ENCODE assay signal across 8 cellular contexts in the genomic region with DNA sequence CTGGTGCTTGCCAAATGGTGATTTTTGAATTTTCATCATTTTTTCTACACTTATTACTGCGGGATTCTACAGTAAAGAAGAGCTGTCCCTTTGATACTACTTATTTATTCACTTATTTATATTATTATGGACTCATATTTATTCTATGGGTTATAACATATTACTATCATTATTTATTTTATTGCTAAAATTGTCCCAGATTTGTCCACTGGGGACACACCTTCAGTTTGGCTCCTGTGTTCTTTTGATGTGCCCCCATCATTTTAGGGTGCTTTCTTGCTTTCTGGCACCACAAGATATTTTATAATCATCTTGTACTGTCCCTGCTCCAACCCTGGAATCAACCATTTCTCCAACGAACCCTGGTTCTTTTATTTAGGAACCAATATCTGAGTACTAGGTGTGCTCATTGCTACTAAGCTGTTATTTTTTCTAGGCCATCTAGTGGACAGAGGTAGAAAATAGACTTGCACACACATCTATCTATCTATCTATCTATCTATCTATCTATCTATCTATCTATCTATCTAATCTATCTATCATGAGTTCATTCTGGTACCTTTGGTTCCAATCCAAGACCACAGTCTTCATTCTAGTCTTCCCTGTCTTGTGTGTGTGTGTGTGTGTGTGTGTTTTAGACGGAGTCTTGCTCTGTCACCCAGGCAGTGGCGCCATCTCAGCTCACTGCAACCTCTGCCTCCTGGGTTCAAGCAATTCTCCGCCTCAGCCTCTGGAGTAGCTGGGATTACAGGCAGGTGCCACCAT. TPM values are rescaled to one million over a fixed set of nuclear protein-coding genes. Genes with fewer than 3 reads are reported as not detected.
A peak's percentile ranks its signal among the peaks of the same experiment; 100 is the strongest.
DNase-seq lines count a peak whose midpoint lies in the region; FAIRE-seq and TF ChIP-seq lines count a peak whose summit lies in the region.

No MANE protein-coding gene starts in this region.

- H3K79me2 ChIP-seq in parathyroid adenoma, result no peaks in the 10 kb centered on the region

- H3K9me3 Mint-ChIP-seq in chondrocyte (ENCODE audit: low read depth), result no peaks in the 10 kb centered on the region
- H3K9me3 Mint-ChIP-seq in activated naive CD4-positive, alpha-beta T cell treated with anti-CD3 and anti-CD28 coated beads, Interleukin-2, amount 10 ng/mL, durations not matched to agents 7 days and 5 days, result no peaks in the 10 kb centered on the region

- no peaks in the 10 kb centered on the region for H3K27me3 ChIP-seq in parathyroid adenoma (ENCODE audit: control insufficient read depth, insufficient read depth, low read length)

- CTCF ChIA-PET in activated naive CD4-positive, alpha-beta T cell treated with anti-CD3 and anti-CD28 coated beads, Interleukin-2, amount 10 ng/mL, durations not matched to agents 7 days and 5 days (lab: Charles Lee), result interaction anchor here (1.2 to 3.4 kb wide), 3 partner anchors 48 to 183 kb away, joined by 4 to 26 read pairs (median 7); partner anchors contain the start of gene XYLB

- no peak overlapping the region for H3K4me2 ChIP-seq in parathyroid adenoma (ENCODE audit: low read length)

- H3K4me1 ChIP-seq in parathyroid adenoma, result no peaks in the 10 kb centered on the region

- H3K27me3 Mint-ChIP-seq in chondrocyte (ENCODE audit: low read depth), result no peaks in the 10 kb centered on the region
- peaks cover 22% of the 10 kb centered on the region for H3K27me3 Mint-ChIP-seq in activated naive CD4-positive, alpha-beta T cell treated with anti-CD3 and anti-CD28 coated beads, Interleukin-2, amount 10 ng/mL, durations not matched to agents 7 days and 5 days

- no peak overlapping the region for H3K27ac Mint-ChIP-seq in chondrocyte (ENCODE audit: unreplicated experiment)
- no peak overlapping the region for H3K27ac Mint-ChIP-seq in activated naive CD4-positive, alpha-beta T cell treated with anti-CD3 and anti-CD28 coated beads, Interleukin-2, amount 10 ng/mL, durations not matched to agents 7 days and 5 days

- no peak overlapping the region for H2AFZ ChIP-seq in parathyroid adenoma

- no peak overlapping the region for H3K4me3 ChIP-seq in LNCaP clone FGC (ENCODE audit: low read depth, low read length)
- H3K4me3 ChIP-seq in parathyroid adenoma (ENCODE audit: low read depth, low read length), result no peak overlapping the region

- no peak overlapping the region for H3K9ac ChIP-seq in parathyroid adenoma

- H3K4me3 Mint-ChIP-seq in chondrocyte (ENCODE audit: unreplicated experiment), result no peak overlapping the region
- no peak overlapping the region for H3K4me3 Mint-ChIP-seq in activated naive CD4-positive, alpha-beta T cell treated with anti-CD3 and anti-CD28 coated beads, Interleukin-2, amount 10 ng/mL, durations not matched to agents 7 days and 5 days

- no peaks in the 10 kb centered on the region for H3K9me3 ChIP-seq in parathyroid adenoma (ENCODE audit: control insufficient read depth, low read length)

- FAIRE-seq in H54 (lab: Jason Lieb, UNC), result no peak

- no peaks in the 10 kb centered on the region for H3K4me1 Mint-ChIP-seq in chondrocyte (ENCODE audit: low read depth)
- H3K4me1 Mint-ChIP-seq in activated naive CD4-positive, alpha-beta T cell treated with anti-CD3 and anti-CD28 coated beads, Interleukin-2, amount 10 ng/mL, durations not matched to agents 7 days and 5 days, result no peaks in the 10 kb centered on the region

- TF ChIP-seq CTCF in LNCaP clone FGC (IDR thresholded peaks at IDR 0.05; ENCODE audit: control insufficient read depth, extremely low read depth, insufficient read depth), result peak; percentile 42
- peak; percentile 79 for TF ChIP-seq CTCF in chondrocyte (IDR thresholded peaks at IDR 0.05)
- TF ChIP-seq CTCF in parathyroid adenoma (IDR thresholded peaks at IDR 0.05), result peak; percentile 18

- DNase-seq in GM04504 (ENCODE audit: low read depth) (peak; percentile 6), LNCaP clone FGC (ENCODE audit: low read depth) (no peak), chondrocyte (ENCODE audit: low spot score) (no peak), H54 (ENCODE audit: insufficient read length, low spot score) (no peak)
- no peak for DNase-seq in activated CD4-positive, alpha-beta T cell treated with anti-CD3 and anti-CD28 coated beads for 1 hour
- no peak for DNase-seq in activated CD4-positive, CD25-positive, alpha-beta regulatory T cell treated with anti-CD3 and anti-CD28 coated beads, Interleukin-2, amount 50 U/mL, for 72 hours
- no peak for DNase-seq in activated naive CD4-positive, alpha-beta T cell treated with anti-CD3 and anti-CD28 coated beads, Interleukin-2, amount 10 ng/mL, durations not matched to agents 7 days and 5 days

- no peak for TF ChIP-seq POLR2A in H54 (IDR thresholded peaks at IDR 0.05; ENCODE audit: low read depth, low read length)

- no peaks in the 10 kb centered on the region for H3K36me3 ChIP-seq in parathyroid adenoma (ENCODE audit: control insufficient read depth, insufficient read depth, low read length)

- H3K27ac ChIP-seq in parathyroid adenoma, result no peak overlapping the region

- H3K36me3 Mint-ChIP-seq in chondrocyte (ENCODE audit: low read depth), result no peaks in the 10 kb centered on the region
- H3K36me3 Mint-ChIP-seq in activated naive CD4-positive, alpha-beta T cell treated with anti-CD3 and anti-CD28 coated beads, Interleukin-2, amount 10 ng/mL, durations not matched to agents 7 days and 5 days, result no peaks in the 10 kb centered on the region

RNA-seq across cellular contexts. Expression of gene SLC22A14, which starts 16.0 kb away (rescaled TPM):
- total RNA-seq in chondrocyte, result 0.62 to 1.2 TPM (median 0.75 TPM) in 3 replicates

RNA-seq across cellular contexts. Expression of gene SLC22A13, which starts 32.5 kb away (rescaled TPM):
- 0.62 to 2.9 TPM (median 0.97 TPM) in 3 replicates for total RNA-seq in chondrocyte

RNA-seq across cellular contexts. Expression of gene XYLB, which starts 48.5 kb away (rescaled TPM):
- 3.9 to 6.8 TPM (median 4.7 TPM) in 3 replicates for total RNA-seq in chondrocyte

Comparison
In these comparisons a context has a peak if more than half of its experiments do, and no peak if none do; other contexts are left out.
1. CTCF ChIP-seq: peak in every context shown above with its lines; median percentile 79 in chondrocyte; 42 in LNCaP clone FGC; 18 in parathyroid adenoma.